ENCODE assay signal across 19 cellular contexts in genomic region chr7:74503061-74503460, GRCh38. TPM values are rescaled to one million over a fixed set of nuclear protein-coding genes. Genes with fewer than 3 reads are reported as not detected.
A peak's percentile ranks its signal among the peaks of the same experiment; 100 is the strongest.
DNase-seq lines count a peak whose midpoint lies in the region; ATAC-seq, FAIRE-seq and TF ChIP-seq lines count a peak whose summit lies in the region.
"Had no signal": no experiment of that assay in that cellular context is flagged by ENCODE, and none has a peak within 500 bp of the region (broad histone marks: within the 10 kb centered on the region; RNA-seq: fewer than 3 reads in every experiment).

No MANE protein-coding gene starts in this region.

- no peaks in the 10 kb centered on the region for H3K9me3 Mint-ChIP-seq in stimulated activated naive CD8-positive, alpha-beta T cell treated with anti-CD3 and anti-CD28 coated beads, Interleukin-15, amount 100 ng/mL, for 72 hours
- H3K9me3 Mint-ChIP-seq: CD8-positive, alpha-beta T cell had no signal

- 88% methylated on average over 8 of the region's 8 CpGs for WGBS in right cardiac atrium
- WGBS in pancreas, 2 donors: 35 to 43% methylated on average over 8 of the region's 8 CpGs

- H3K4me3 ChIP-seq in right cardiac atrium (ENCODE audit: low read length): no peak overlapping the region
- no peak overlapping the region for H3K4me3 ChIP-seq in pancreas
- H3K4me3 ChIP-seq: BLaER1, Peyer's patch had no signal

- H3K4me3 Mint-ChIP-seq in stimulated activated naive CD8-positive, alpha-beta T cell treated with anti-CD3 and anti-CD28 coated beads, Interleukin-15, amount 100 ng/mL, for 72 hours: no peak overlapping the region
- H3K4me3 Mint-ChIP-seq: CD8-positive, alpha-beta T cell had no signal

- no peaks in the 10 kb centered on the region for H3K4me1 Mint-ChIP-seq in stimulated activated naive CD8-positive, alpha-beta T cell treated with anti-CD3 and anti-CD28 coated beads, Interleukin-15, amount 100 ng/mL, for 72 hours

- FAIRE-seq in pancreas (lab: Jason Lieb, UNC): no peak
- FAIRE-seq: D721Med, GM12892, GM18507, H1 had no signal

- intact Hi-C loops in left ventricle myocardium superior (cut with micrococcal nuclease) (no loop called here), right cardiac atrium (cut with DNase I) (no loop called here), pancreas (cut with DNase I) (no loop called here)

- H3K4me1 ChIP-seq in right cardiac atrium (ENCODE audit: control insufficient read depth, insufficient read depth, low read length): no peaks in the 10 kb centered on the region
- peaks cover 7 to 24% (median 19%) of the 10 kb centered on the region in 3 donors for H3K4me1 ChIP-seq in pancreas

- H3K36me3 ChIP-seq in pancreas: no peaks in the 10 kb centered on the region
- H3K36me3 ChIP-seq: Peyer's patch had no signal

- H3K27me3 ChIP-seq in right cardiac atrium (ENCODE audit: control insufficient read depth, insufficient read depth): no peaks in the 10 kb centered on the region
- no peaks in the 10 kb centered on the region for H3K27me3 ChIP-seq in pancreas
- H3K27me3 ChIP-seq: BLaER1, Peyer's patch had no signal

- H3K9me3 ChIP-seq in right cardiac atrium (ENCODE audit: control insufficient read depth, low read length) (no peaks in the 10 kb centered on the region), pancreas (no peaks in the 10 kb centered on the region)
- H3K9me3 ChIP-seq: BLaER1, Peyer's patch had no signal

- no peak overlapping the region for H3K27ac Mint-ChIP-seq in stimulated activated naive CD8-positive, alpha-beta T cell treated with anti-CD3 and anti-CD28 coated beads, Interleukin-15, amount 100 ng/mL, for 72 hours
- H3K27ac Mint-ChIP-seq: CD8-positive, alpha-beta T cell had no signal

- H3K27ac ChIP-seq in right cardiac atrium (ENCODE audit: low read length): no peak overlapping the region
- peak overlapping the region in 2 of 4 donors; percentile 41 to 79 for H3K27ac ChIP-seq in pancreas
- H3K27ac ChIP-seq: BLaER1, Peyer's patch had no signal

- DNase-seq in left ventricle myocardium superior: peak; percentile 47
- no peak for DNase-seq in right cardiac atrium
- DNase-seq in RPMI8226: peak; percentile 56
- peak; percentile 58 to 88 (median 72) for DNase-seq in pancreas
- DNase-seq in NCI-H1417 treated with DMSO at 0.1 percent for 48 hours (lab: John Stamatoyannopoulos, UW): no peak
- no peak for DNase-seq in stimulated activated naive CD8-positive, alpha-beta T cell treated with anti-CD3 and anti-CD28 coated beads, Interleukin-15, amount 100 ng/mL, for 72 hours
- DNase-seq in mesenteric fat pad (ENCODE audit: low spot score): no peak
- DNase-seq: CD8-positive, alpha-beta T cell; MM.1S; NCI-H1694 treated with DMSO at 0.1 percent for 48 hours; NCI-H526; Peyer's patch; SIG-M5 had no signal

- TF ChIP-seq CTCF in pancreas (IDR thresholded peaks at IDR 0.05): no peak

- no peaks in the 10 kb centered on the region for H3K27me3 Mint-ChIP-seq in stimulated activated naive CD8-positive, alpha-beta T cell treated with anti-CD3 and anti-CD28 coated beads, Interleukin-15, amount 100 ng/mL, for 72 hours

- ATAC-seq in left ventricle myocardium superior (peak; percentile 16), right cardiac atrium (no peak), pancreas (peak; percentile 66 to 75 (median 70))
- no peak for ATAC-seq in stimulated activated naive CD8-positive, alpha-beta T cell treated with anti-CD3 and anti-CD28 coated beads, Interleukin-15, amount 100 ng/mL, for 72 hours
- ATAC-seq: CD8-positive, alpha-beta T cell; SK-N-SH treated with all-trans-retinoic acid at 6 μM for 48 hours had no signal

RNA-seq across cellular contexts. Expression of gene GTF2IRD1, which starts 49.4 kb away (rescaled TPM):
- total RNA-seq in left ventricle myocardium superior (19.5 TPM), right cardiac atrium (10 to 100 TPM; 18.9 to 29.9 (median 21.4) TPM), pancreas (10 to 100 TPM in 3 of 6 donors, 1 to 10 TPM in 3; 7.1 to 12.6 (median 9.9) TPM), mesenteric fat pad (17.3 TPM)
- polyA plus RNA-seq in right cardiac atrium (10.6 TPM), pancreas (10 to 100 TPM in 1 of 2 donors, 1 to 10 TPM in 1; 8.1 to 15.9 TPM)

Comparison
In these comparisons a context has a peak if more than half of its experiments do, and no peak if none do; other contexts are left out.
1. ATAC-seq: peak in left ventricle myocardium superior (single experiment) and pancreas (4 of 4); none in right cardiac atrium (0 of 2) and stimulated activated naive CD8-positive, alpha-beta T cell treated with anti-CD3 and anti-CD28 coated beads, Interleukin-15, amount 100 ng/mL, for 72 hours (single experiment).
2. DNase-seq: peak in left ventricle myocardium superior (single experiment), RPMI8226 (single experiment) and pancreas (6 of 6); none in right cardiac atrium (0 of 3), NCI-H1417 treated with DMSO at 0.1 percent for 48 hours (single experiment), stimulated activated naive CD8-positive, alpha-beta T cell treated with anti-CD3 and anti-CD28 coated beads, Interleukin-15, amount 100 ng/mL, for 72 hours (0 of 2) and mesenteric fat pad (single experiment).